Comparison of ENCODE assay signal across 8 cellular contexts in genomic region chrX:14497184-14497666, GRCh38. TPM values are rescaled to one million over a fixed set of nuclear protein-coding genes. Genes with fewer than 3 reads are reported as not detected.
DNase-seq lines count a peak whose midpoint lies in the region; ATAC-seq and TF ChIP-seq lines count a peak whose summit lies in the region.

No MANE protein-coding gene starts in this region.

- H3K4me3 ChIP-seq in OCI-LY1 (ENCODE audit: low read depth, low read length, poor library complexity, severe bottlenecking), result no peak overlapping the region
- peak overlapping the region in 3 of 4 donors; percentile 9 to 46 (median 20) for H3K4me3 ChIP-seq in esophagus squamous epithelium

- ATAC-seq in stimulated activated naive CD8-positive, alpha-beta T cell treated with anti-CD3 and anti-CD28 coated beads, Interleukin-15, Interleukin-2, amounts not matched to agents 100 U/mL and 50 U/mL, for 24 hours, result peak; percentile 80

- no peaks in the 10 kb centered on the region for H4K20me1 ChIP-seq in OCI-LY1 (ENCODE audit: insufficient read depth, low read length)

- no peaks in the 10 kb centered on the region for H3K36me3 ChIP-seq in OCI-LY1 (ENCODE audit: insufficient read depth, low read length)
- H3K36me3 ChIP-seq in esophagus squamous epithelium, result no peaks in the 10 kb centered on the region

- no peaks in the 10 kb centered on the region for H3K79me2 ChIP-seq in OCI-LY1 (ENCODE audit: insufficient read depth, low read length)

- 0 out of 2 replicates have a peak overlapping the region, but pooled peaks have one; percentile 12 for H3K4me2 ChIP-seq in OCI-LY1 (ENCODE audit: low read length)

- no peak for TF ChIP-seq POLR2A in esophagus squamous epithelium (IDR thresholded peaks at IDR 0.05)

- H3K9me3 ChIP-seq in OCI-LY1 (ENCODE audit: low read length) (no peaks in the 10 kb centered on the region), esophagus squamous epithelium (no peaks in the 10 kb centered on the region)

- H3K27ac Mint-ChIP-seq in activated CD4-positive, alpha-beta T cell treated with anti-CD3 and anti-CD28 coated beads, Interleukin-2, amount 10 ng/mL, durations not matched to agents 7 days and 5 days, result peak overlapping the region; percentile 90

- TF ChIP-seq CTCF in OCI-LY1 (IDR thresholded peaks at IDR 0.05; ENCODE audit: low read length) (no peak), esophagus squamous epithelium (IDR thresholded peaks at IDR 0.05) (no peak)

- H3K27me3 ChIP-seq in OCI-LY1 (ENCODE audit: insufficient read depth, low read length) (no peaks in the 10 kb centered on the region), esophagus squamous epithelium (no peaks in the 10 kb centered on the region)

- 5 to 8% methylated on average over 4 of the region's 4 CpGs for WGBS in esophagus squamous epithelium, 2 donors

- H3K9me3 Mint-ChIP-seq in activated CD4-positive, alpha-beta T cell treated with anti-CD3 and anti-CD28 coated beads, Interleukin-2, amount 10 ng/mL, durations not matched to agents 7 days and 5 days, result no peaks in the 10 kb centered on the region

- H3K9ac ChIP-seq in OCI-LY1 (ENCODE audit: low read length), result no peak overlapping the region

- intact Hi-C loops in esophagus squamous epithelium (cut with DNase I), result no loop called here

- no peaks in the 10 kb centered on the region for H3K9me2 ChIP-seq in OCI-LY1 (ENCODE audit: low read depth, low read length)

- no peaks in the 10 kb centered on the region for H3K27me3 Mint-ChIP-seq in activated CD4-positive, alpha-beta T cell treated with anti-CD3 and anti-CD28 coated beads, Interleukin-2, amount 10 ng/mL, durations not matched to agents 7 days and 5 days

- H3K4me1 Mint-ChIP-seq in activated CD4-positive, alpha-beta T cell treated with anti-CD3 and anti-CD28 coated beads, Interleukin-2, amount 10 ng/mL, durations not matched to agents 7 days and 5 days, result peaks cover 18% of the 10 kb centered on the region

- no peak overlapping the region for H2AFZ ChIP-seq in OCI-LY1 (ENCODE audit: low read length)

- no peaks in the 10 kb centered on the region for H3F3A ChIP-seq in OCI-LY1 (ENCODE audit: insufficient read depth, low read length)

- DNase-seq in activated CD4-positive, alpha-beta T cell treated with anti-CD3 and anti-CD28 coated beads, Interleukin-2, amount 10 ng/mL, durations not matched to agents 7 days and 5 days, result peak; percentile 7
- DNase-seq in activated CD4-positive, alpha-beta T cell treated with anti-CD3 and anti-CD28 coated beads, Interleukin-2, amount 50 U/mL, for 4 hours, result no peak
- DNase-seq in H4 (ENCODE audit: low spot score) (peak; percentile 4), esophagus squamous epithelium (lab: John Stamatoyannopoulos, UW) (no peak), cerebellar nuclear complex (lab: John Stamatoyannopoulos, UW) (no peak), NCI-H526 (lab: John Stamatoyannopoulos, UW) (no peak)
- DNase-seq in stimulated activated naive CD8-positive, alpha-beta T cell treated with anti-CD3 and anti-CD28 coated beads, Interleukin-15, Interleukin-2, amounts not matched to agents 100 U/mL and 50 U/mL, for 24 hours, result peak; percentile 4

- H3K4me3 Mint-ChIP-seq in activated CD4-positive, alpha-beta T cell treated with anti-CD3 and anti-CD28 coated beads, Interleukin-2, amount 10 ng/mL, durations not matched to agents 7 days and 5 days, result peak overlapping the region; percentile 73

- H3K36me3 Mint-ChIP-seq in activated CD4-positive, alpha-beta T cell treated with anti-CD3 and anti-CD28 coated beads, Interleukin-2, amount 10 ng/mL, durations not matched to agents 7 days and 5 days (ENCODE audit: low read depth), result no peaks in the 10 kb centered on the region

- CTCF ChIA-PET in activated CD4-positive, alpha-beta T cell treated with anti-CD3 and anti-CD28 coated beads, Interleukin-2, amount 10 ng/mL, durations not matched to agents 7 days and 5 days (lab: Charles Lee), result no interaction called here

- POLR2A ChIA-PET in activated CD4-positive, alpha-beta T cell treated with anti-CD3 and anti-CD28 coated beads, Interleukin-2, amount 10 ng/mL, durations not matched to agents 7 days and 5 days (lab: Charles Lee), result no interaction called here

- H3K4me1 ChIP-seq in OCI-LY1 (ENCODE audit: insufficient read depth, low read length, severe bottlenecking) (no peaks in the 10 kb centered on the region), esophagus squamous epithelium (peaks cover 0 to 16% (median 0%) of the 10 kb centered on the region in 3 donors)

- H3K27ac ChIP-seq in OCI-LY1 (ENCODE audit: low read depth, low read length, poor library complexity, severe bottlenecking) (no peak overlapping the region), esophagus squamous epithelium (peak overlapping the region in 3 of 4 donors; percentile 28 to 39 (median 29))

RNA-seq across cellular contexts. Expression of gene GLRA2, which starts 32.1 kb away (rescaled TPM):
- not detected for total RNA-seq in activated CD4-positive, alpha-beta T cell treated with anti-CD3 and anti-CD28 coated beads, Interleukin-2, amount 10 ng/mL, durations not matched to agents 7 days and 5 days
- total RNA-seq in H4 (2014; rRNA removed; shearing (Covaris generic)), result not detected in 2 replicates
- not detected for total RNA-seq in esophagus squamous epithelium

Comparison
In these comparisons a context has a peak if more than half of its experiments do, and no peak if none do; other contexts are left out.
1. DNase-seq: peak in activated CD4-positive, alpha-beta T cell treated with anti-CD3 and anti-CD28 coated beads, Interleukin-2, amount 10 ng/mL, durations not matched to agents 7 days and 5 days (single experiment), H4 (single experiment) and stimulated activated naive CD8-positive, alpha-beta T cell treated with anti-CD3 and anti-CD28 coated beads, Interleukin-15, Interleukin-2, amounts not matched to agents 100 U/mL and 50 U/mL, for 24 hours (single experiment); none in activated CD4-positive, alpha-beta T cell treated with anti-CD3 and anti-CD28 coated beads, Interleukin-2, amount 50 U/mL, for 4 hours (0 of 2), esophagus squamous epithelium (single experiment), cerebellar nuclear complex (0 of 2) and NCI-H526 (0 of 2).